8 cellular contexts compared by ENCODE assay signal in genomic region chr19:42693760-42694350, GRCh38. TPM values are rescaled to one million over a fixed set of nuclear protein-coding genes. Genes with fewer than 3 reads are reported as not detected.
A peak's percentile ranks its signal among the peaks of the same experiment; 100 is the strongest.
DNase-seq lines count a peak whose midpoint lies in the region; ATAC-seq and TF ChIP-seq lines count a peak whose summit lies in the region.

No MANE protein-coding gene starts in this region.

- no peak for TF ChIP-seq POLR2A in adrenal gland (IDR thresholded peaks at IDR 0.05)

- no peaks in the 10 kb centered on the region for H3K36me3 Mint-ChIP-seq in type B pancreatic cell

- H3K27me3 ChIP-seq in adrenal gland, result peaks cover 6% of the 10 kb centered on the region

- peaks cover 4% of the 10 kb centered on the region for H3K9me3 Mint-ChIP-seq in type B pancreatic cell

- WGBS in adrenal gland, 4 donors, result 22 to 27% (median 23%) methylated on average over 5 of the region's 5 CpGs

- no peaks in the 10 kb centered on the region for H3K4me1 ChIP-seq in adrenal gland (replicated peaks in 1 of 2)

- H3K27me3 Mint-ChIP-seq in type B pancreatic cell, result no peaks in the 10 kb centered on the region

- no peaks in the 10 kb centered on the region for H3K4me1 Mint-ChIP-seq in type B pancreatic cell (ENCODE audit: unreplicated experiment)

- DNase-seq in NCI-H1417 (lab: John Stamatoyannopoulos, UW) (peak; percentile 3 to 15 (median 12)), NCI-H1417 treated with DMSO at 0.1 percent for 48 hours (lab: John Stamatoyannopoulos, UW) (no peak), adrenal gland (peak in 6 of 7 donors; percentile 17 to 64 (median 28)), medulla oblongata (ENCODE audit: extremely low spot score) (peak; percentile 14), type B pancreatic cell (ENCODE audit: extremely low spot score, unreplicated experiment) (no peak)

- no peaks in the 10 kb centered on the region for H3K9me3 ChIP-seq in adrenal gland (replicated peaks in 1 of 3)

- H3K27ac ChIP-seq in adrenal gland, result no peak overlapping the region

- H3K27ac Mint-ChIP-seq in type B pancreatic cell, result no peak overlapping the region

- ATAC-seq in GM21786 (IDR thresholded peaks at IDR 0.05; ENCODE audit: unreplicated experiment) (no peak), GM19395 (IDR thresholded peaks at IDR 0.05; ENCODE audit: unreplicated experiment) (no peak)

- H3K36me3 ChIP-seq in adrenal gland (replicated peaks in 1 of 2), result no peaks in the 10 kb centered on the region

- H3K4me3 ChIP-seq in adrenal gland, result no peak overlapping the region

- no peak overlapping the region for H3K4me3 Mint-ChIP-seq in type B pancreatic cell

- TF ChIP-seq CTCF in LNCAP (IDR thresholded peaks at IDR 0.05) (peak; percentile 45), adrenal gland (IDR thresholded peaks at IDR 0.05) (peak; percentile 6 to 65 (median 36)), type B pancreatic cell (conservative IDR thresholded peaks at IDR 0.05) (no peak)

- intact Hi-C loops in adrenal gland (cut with DNase I), result no loop called here

RNA-seq across cellular contexts. Expression of gene PSG3, which starts 46.4 kb away (rescaled TPM):
- not detected for total RNA-seq in adrenal gland
- polyA plus RNA-seq in adrenal gland, result not detected
- not detected in 2 replicates for total RNA-seq in type B pancreatic cell (ENCODE audit: low replicate concordance)

Comparison
In these comparisons a context has a peak if more than half of its experiments do, and no peak if none do; other contexts are left out.
1. DNase-seq: peak in NCI-H1417 (3 of 3), adrenal gland (6 of 7) and medulla oblongata (single experiment); none in NCI-H1417 treated with DMSO at 0.1 percent for 48 hours (single experiment) and type B pancreatic cell (single experiment).